In the genomic region with DNA sequence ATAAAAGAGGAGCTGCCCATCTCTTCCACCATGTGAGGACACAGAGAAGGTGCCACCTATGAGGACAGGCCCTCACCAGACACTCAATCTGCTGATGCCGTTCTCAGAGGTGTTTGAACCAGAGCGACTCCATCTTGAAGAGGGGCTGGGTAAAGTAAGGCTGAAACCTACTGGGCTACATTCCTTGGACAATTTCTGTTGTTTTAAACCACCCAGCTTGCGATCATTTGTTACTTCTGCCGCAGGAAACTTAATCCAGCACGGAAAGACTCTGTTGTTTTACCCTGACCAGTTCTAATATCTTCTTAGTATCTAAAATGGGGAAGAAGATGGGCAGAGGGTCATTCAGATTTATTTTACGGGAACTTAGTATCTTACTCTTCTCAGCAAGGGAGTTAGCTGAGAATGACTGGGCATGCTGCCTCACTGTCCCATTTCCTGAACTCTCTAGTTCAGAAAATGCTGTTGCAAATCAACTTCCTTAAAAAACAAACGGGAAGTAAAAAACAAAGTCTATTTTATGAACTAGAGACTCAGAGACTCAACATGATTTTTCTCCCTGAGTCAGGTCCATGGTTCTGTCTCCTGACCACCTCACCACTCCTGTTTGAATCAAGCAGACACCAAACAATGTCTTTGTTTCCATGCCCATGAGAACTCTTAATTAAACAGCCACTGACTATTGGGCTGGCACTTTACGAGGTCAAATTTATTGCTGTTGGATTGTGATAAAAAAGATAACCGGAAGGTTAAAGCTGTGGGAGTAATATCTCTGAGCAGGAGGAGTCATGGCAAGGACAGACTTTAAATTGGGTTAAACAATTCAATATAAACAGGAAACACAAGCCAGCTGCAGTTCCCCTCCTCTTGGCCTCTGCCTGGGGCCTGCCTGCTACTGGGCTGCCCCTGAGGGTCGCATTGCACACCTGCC, we compare ENCODE assay signal across 2 cellular contexts.
TF ChIP-seq lines count a peak whose summit lies in the region.

No MANE protein-coding gene starts in this region.

TF ChIP-seq in liver, 16 proteins besides CTCF, POLR2A, EP300 and RAD21:
- TF ChIP-seq SP1 (IDR thresholded peaks at IDR 0.05): peak; percentile 7
- TF ChIP-seq, protein P1, sequence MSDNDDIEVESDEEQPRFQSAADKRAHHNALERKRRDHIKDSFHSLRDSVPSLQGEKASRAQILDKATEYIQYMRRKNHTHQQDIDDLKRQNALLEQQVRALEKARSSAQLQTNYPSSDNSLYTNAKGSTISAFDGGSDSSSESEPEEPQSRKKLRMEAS (IDR thresholded peaks at IDR 0.05): no peak

TF ChIP-seq in HepG2, 621 proteins besides CTCF, POLR2A, EP300 and RAD21:
- TF ChIP-seq ZNF550 (CRISPR knock-in tag; IDR thresholded peaks at IDR 0.05; ENCODE audit: borderline replicate concordance): no peak
- no peak for TF ChIP-seq KAT7 (CRISPR knock-in tag; IDR thresholded peaks at IDR 0.05; ENCODE audit: borderline replicate concordance)
- TF ChIP-seq HINFP (CRISPR knock-in tag; IDR thresholded peaks at IDR 0.05; ENCODE audit: low read depth): no peak
- TF ChIP-seq SRSF1 (optimal IDR thresholded peaks at IDR 0.05; ENCODE audit: low read depth, low read length): no peak
- no peak for TF ChIP-seq ZNF746 (CRISPR knock-in tag; IDR thresholded peaks at IDR 0.05)
- no peak for TF ChIP-seq ZNF430 (CRISPR knock-in tag; IDR thresholded peaks at IDR 0.05)
- no peak for TF ChIP-seq ZNF564 (CRISPR knock-in tag; IDR thresholded peaks at IDR 0.05)
- TF ChIP-seq SMARCE1 (IDR thresholded peaks at IDR 0.05; ENCODE audit: borderline replicate concordance): no peak
- no peak for TF ChIP-seq PLRG1 (conservative IDR thresholded peaks at IDR 0.05)
- no peak for TF ChIP-seq ZNF777 (CRISPR knock-in tag; IDR thresholded peaks at IDR 0.05)
- no peak for TF ChIP-seq CSRNP1 (CRISPR knock-in tag; IDR thresholded peaks at IDR 0.05)
- TF ChIP-seq DNMT1 (CRISPR knock-in tag; IDR thresholded peaks at IDR 0.05): no peak
- TF ChIP-seq AHR (CRISPR knock-in tag; IDR thresholded peaks at IDR 0.05): no peak
- no peak for TF ChIP-seq ZNF160 (CRISPR knock-in tag; IDR thresholded peaks at IDR 0.05)
- no peak for TF ChIP-seq HOXA3 (CRISPR knock-in tag; IDR thresholded peaks at IDR 0.05)
- no peak for TF ChIP-seq ZNF547 (CRISPR knock-in tag; IDR thresholded peaks at IDR 0.05)
- TF ChIP-seq RXRA (CRISPR knock-in tag; IDR thresholded peaks at IDR 0.05): no peak
- TF ChIP-seq SATB2 (CRISPR knock-in tag; IDR thresholded peaks at IDR 0.05): no peak
- TF ChIP-seq ELF4 (CRISPR knock-in tag; IDR thresholded peaks at IDR 0.05; ENCODE audit: borderline replicate concordance): no peak
- no peak for TF ChIP-seq ZNF569 (CRISPR knock-in tag; IDR thresholded peaks at IDR 0.05; ENCODE audit: borderline replicate concordance)
